In the genomic region with DNA sequence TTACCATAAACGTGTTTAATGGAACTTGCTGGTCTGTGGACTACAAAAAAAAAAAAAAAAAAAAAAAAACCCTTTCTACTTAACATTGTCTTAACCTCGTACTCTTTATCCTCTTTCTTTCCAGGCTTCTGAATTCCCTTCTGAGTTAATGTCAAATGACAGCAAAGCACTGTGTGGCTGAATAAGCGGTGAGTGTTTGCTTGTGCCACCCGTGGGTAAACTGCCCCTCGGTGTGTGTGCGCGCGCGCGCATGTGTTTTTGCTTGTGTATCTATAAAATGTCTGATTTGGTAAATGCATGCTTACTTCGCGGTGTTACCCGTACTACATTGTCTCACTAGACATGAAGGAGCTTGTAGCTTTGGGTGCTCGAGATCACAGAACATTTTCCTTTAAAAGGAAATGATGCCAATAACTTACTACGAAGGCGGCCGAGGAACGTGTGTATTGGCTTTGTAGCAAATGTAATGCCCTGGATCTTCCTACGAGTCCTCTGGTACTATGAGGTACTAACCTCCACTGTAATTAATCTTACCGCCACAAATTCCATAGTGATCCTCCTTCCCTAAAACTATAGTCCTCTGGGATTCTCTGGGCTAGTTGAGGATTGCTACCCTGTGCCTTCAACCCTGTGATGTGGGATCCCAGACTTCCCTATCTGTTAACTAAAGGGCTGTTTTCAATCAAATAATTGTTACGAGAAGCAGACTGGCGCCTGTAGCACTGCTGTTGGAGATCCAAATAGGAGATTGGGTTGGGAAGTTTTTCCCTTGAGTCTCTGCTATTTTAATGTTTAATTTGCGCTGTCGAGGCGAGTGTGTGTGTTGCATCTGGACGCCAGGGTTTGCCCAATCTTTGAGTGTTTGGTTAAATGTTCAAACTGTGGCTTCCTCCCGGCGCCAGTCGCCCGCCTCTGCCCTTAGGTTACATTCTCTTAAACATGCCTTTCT, we compare ENCODE assay signal across 8 cellular contexts. TPM values are rescaled to one million over a fixed set of nuclear protein-coding genes. Genes with fewer than 3 reads are reported as not detected.
A peak's percentile ranks its signal among the peaks of the same experiment; 100 is the strongest.
DNase-seq lines count a peak whose midpoint lies in the region; ATAC-seq and TF ChIP-seq lines count a peak whose summit lies in the region.

No MANE protein-coding gene starts in this region.

- no peaks in the 10 kb centered on the region for H3K9me3 Mint-ChIP-seq in activated CD4-positive, alpha-beta T cell treated with anti-CD3 and anti-CD28 coated beads, Interleukin-2, amount 10 ng/mL, durations not matched to agents 24 days and 14 days
- no peaks in the 10 kb centered on the region for H3K9me3 Mint-ChIP-seq in mesothelial cell of epicardium

- no peaks in the 10 kb centered on the region for H3K36me3 ChIP-seq in effector memory CD4-positive, alpha-beta T cell (ENCODE audit: control insufficient read depth, insufficient read depth, low read length)

- peaks cover 3% of the 10 kb centered on the region for H3K27me3 Mint-ChIP-seq in activated CD4-positive, alpha-beta T cell treated with anti-CD3 and anti-CD28 coated beads, Interleukin-2, amount 10 ng/mL, durations not matched to agents 24 days and 14 days
- H3K27me3 Mint-ChIP-seq in mesothelial cell of epicardium (ENCODE audit: low read depth): no peaks in the 10 kb centered on the region

- H3K27me3 ChIP-seq in effector memory CD4-positive, alpha-beta T cell (replicated peaks; ENCODE audit: control insufficient read depth, insufficient read depth, low read length, poor library complexity, severe bottlenecking): no peaks in the 10 kb centered on the region

- peak overlapping the region; percentile 97 for H3K27ac Mint-ChIP-seq in activated CD4-positive, alpha-beta T cell treated with anti-CD3 and anti-CD28 coated beads, Interleukin-2, amount 10 ng/mL, durations not matched to agents 24 days and 14 days
- H3K27ac Mint-ChIP-seq in mesothelial cell of epicardium: peak overlapping the region; percentile 99

- DNase-seq in GF-D8 (lab: John Stamatoyannopoulos, UW) (peak; percentile 38), NCI-H2171 treated with DMSO at 0.1 percent for 48 hours (lab: John Stamatoyannopoulos, UW) (peak; percentile 82), mesothelial cell of epicardium (ENCODE audit: low spot score in 2 of 2, unreplicated experiment in 2 of 2) (no peak), HuH-7 (ENCODE audit: low spot score) (no peak)
- DNase-seq in activated CD4-positive, alpha-beta T cell treated with anti-CD3 and anti-CD28 coated beads, Interleukin-2, amount 10 ng/mL, durations not matched to agents 24 days and 14 days: peak; percentile 85
- peak in 2 of 3 donors; percentile 21 to 33 for DNase-seq in effector memory CD4-positive, alpha-beta T cell

- H3K4me3 ChIP-seq in effector memory CD4-positive, alpha-beta T cell (ENCODE audit: insufficient read depth, low read depth, low read length, poor library complexity, severe bottlenecking): peak overlapping the region; percentile 87

- H3K9me3 ChIP-seq in effector memory CD4-positive, alpha-beta T cell (ENCODE audit: control insufficient read depth, low read length): no peaks in the 10 kb centered on the region

- peak overlapping the region; percentile 98 for H3K4me3 Mint-ChIP-seq in activated CD4-positive, alpha-beta T cell treated with anti-CD3 and anti-CD28 coated beads, Interleukin-2, amount 10 ng/mL, durations not matched to agents 24 days and 14 days
- peak overlapping the region; percentile 100 for H3K4me3 Mint-ChIP-seq in mesothelial cell of epicardium

- H3K36me3 Mint-ChIP-seq in activated CD4-positive, alpha-beta T cell treated with anti-CD3 and anti-CD28 coated beads, Interleukin-2, amount 10 ng/mL, durations not matched to agents 24 days and 14 days (ENCODE audit: low read depth): peaks cover 29% of the 10 kb centered on the region
- peaks cover 17% of the 10 kb centered on the region for H3K36me3 Mint-ChIP-seq in mesothelial cell of epicardium

- H3K4me1 Mint-ChIP-seq in activated CD4-positive, alpha-beta T cell treated with anti-CD3 and anti-CD28 coated beads, Interleukin-2, amount 10 ng/mL, durations not matched to agents 24 days and 14 days: peaks cover 28% of the 10 kb centered on the region
- peaks cover 29% of the 10 kb centered on the region for H3K4me1 Mint-ChIP-seq in mesothelial cell of epicardium

- H3K27ac ChIP-seq in effector memory CD4-positive, alpha-beta T cell (ENCODE audit: insufficient read depth, low read length, poor library complexity, severe bottlenecking): peak overlapping the region; percentile 70
- peak overlapping the region; percentile 59 for H3K27ac ChIP-seq in temporal lobe (ENCODE audit: low read depth, low read length)

- no peak for TF ChIP-seq CTCF in mesothelial cell of epicardium (IDR thresholded peaks at IDR 0.05; ENCODE audit: unreplicated experiment)

- peaks cover 26% of the 10 kb centered on the region for H3K4me1 ChIP-seq in effector memory CD4-positive, alpha-beta T cell (ENCODE audit: control insufficient read depth, insufficient read depth, low read length, poor library complexity, severe bottlenecking)

- no peak for ATAC-seq in HG02852 (IDR thresholded peaks at IDR 0.05; ENCODE audit: unreplicated experiment)

- intact Hi-C loops in activated CD4-positive, alpha-beta T cell treated with anti-CD3 and anti-CD28 coated beads, Interleukin-2, amount 10 ng/mL, durations not matched to agents 24 days and 14 days (cut with micrococcal nuclease): loop anchor here (5.0 to 10.0 kb wide), 6 partner anchors 346 to 1161 kb away; no protein-coding TSS in a partner anchor

RNA-seq across cellular contexts. Expression of a gene that starts 1.1 kb away (rescaled TPM):
- total RNA-seq in activated CD4-positive, alpha-beta T cell treated with anti-CD3 and anti-CD28 coated beads, Interleukin-2, amount 10 ng/mL, durations not matched to agents 24 days and 14 days: 284 and 299 TPM in 2 replicates
- total RNA-seq in mesothelial cell of epicardium: 231 to 240 TPM (median 239 TPM) in 3 replicates
- total RNA-seq in temporal lobe: 91.7 TPM

Comparison
In these comparisons a context has a peak if more than half of its experiments do, and no peak if none do; other contexts are left out.
1. DNase-seq: peak in GF-D8 (single experiment), NCI-H2171 treated with DMSO at 0.1 percent for 48 hours (single experiment), activated CD4-positive, alpha-beta T cell treated with anti-CD3 and anti-CD28 coated beads, Interleukin-2, amount 10 ng/mL, durations not matched to agents 24 days and 14 days (single experiment) and effector memory CD4-positive, alpha-beta T cell (2 of 3); none in mesothelial cell of epicardium (0 of 2) and HuH-7 (single experiment).